Comparison of ENCODE assay signal across 18 cellular contexts in the genomic region with DNA sequence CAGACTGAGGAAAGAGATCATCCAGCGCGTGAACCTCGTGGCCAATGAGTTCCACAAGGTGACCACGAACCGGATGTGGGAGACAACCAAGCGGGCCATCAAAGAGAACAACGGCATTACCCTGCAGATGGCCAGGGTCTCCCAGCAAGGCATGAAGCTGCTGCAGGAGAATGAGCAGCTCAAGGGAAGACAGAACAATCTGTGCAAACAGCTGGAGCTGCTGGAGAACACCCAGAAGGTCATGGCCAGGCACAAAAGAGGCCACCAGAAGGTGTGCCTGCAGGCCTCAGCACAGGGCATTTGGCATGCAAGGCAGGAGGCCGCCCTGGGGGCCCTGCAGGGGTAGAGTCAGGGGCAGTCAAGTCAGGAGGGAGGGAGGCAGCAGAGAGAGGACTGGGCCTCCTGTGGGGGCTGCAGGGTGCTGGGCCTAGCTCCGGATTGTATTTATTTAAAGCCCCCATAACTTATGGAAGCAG. TPM values are rescaled to one million over a fixed set of nuclear protein-coding genes. Genes with fewer than 3 reads are reported as not detected.
DNase-seq lines count a peak whose midpoint lies in the region; ATAC-seq and TF ChIP-seq lines count a peak whose summit lies in the region.
"Had no signal": no experiment of that assay in that cellular context is flagged by ENCODE, and none has a peak within 500 bp of the region (broad histone marks: within the 10 kb centered on the region; RNA-seq: fewer than 3 reads in every experiment).

No MANE protein-coding gene starts in this region.

- intact Hi-C loops in natural killer cell (cut with micrococcal nuclease): no loop called here

- H3K4me3 Mint-ChIP-seq in T-helper 2 cell treated with Interferon-gamma antibody and Interleukin-4, amounts not matched to agents 5 μg/mL and 100 μg/mL, for 36 hours: peak overlapping the region; percentile 40
- H3K4me3 Mint-ChIP-seq in natural killer cell (peak overlapping the region; percentile 21), chondrocyte (ENCODE audit: unreplicated experiment) (no peak overlapping the region)

- H3K36me3 Mint-ChIP-seq in T-helper 2 cell treated with Interferon-gamma antibody and Interleukin-4, amounts not matched to agents 5 μg/mL and 100 μg/mL, for 36 hours (ENCODE audit: low read depth): no peaks in the 10 kb centered on the region
- H3K36me3 Mint-ChIP-seq in natural killer cell: no peaks in the 10 kb centered on the region
- H3K36me3 Mint-ChIP-seq in chondrocyte (ENCODE audit: low read depth): no peaks in the 10 kb centered on the region

- H3K27me3 Mint-ChIP-seq in T-helper 2 cell treated with Interferon-gamma antibody and Interleukin-4, amounts not matched to agents 5 μg/mL and 100 μg/mL, for 36 hours (ENCODE audit: low read depth): no peaks in the 10 kb centered on the region
- H3K27me3 Mint-ChIP-seq in natural killer cell (ENCODE audit: low read depth in 2 of 2): no peaks in the 10 kb centered on the region
- no peaks in the 10 kb centered on the region for H3K27me3 Mint-ChIP-seq in chondrocyte (ENCODE audit: low read depth)

- ATAC-seq in natural killer cell: no peak
- ATAC-seq: A549; stimulated activated naive CD8-positive, alpha-beta T cell treated with anti-CD3 and anti-CD28 coated beads, Interleukin-15, Interleukin-2, amounts not matched to agents 100 U/mL and 50 U/mL, for 24 hours had no signal

- DNase-seq in NK-92 treated with Interleukin-12 subunit alpha and Interleukin-12 subunit beta, amount 100 ng/mL, for 24 hours (lab: John Stamatoyannopoulos, UW): peak; percentile 33
- DNase-seq in NK-92 (lab: John Stamatoyannopoulos, UW; ENCODE audit: unreplicated experiment): no peak
- peak; percentile 10 for DNase-seq in HT1080 (ENCODE audit: low read depth)
- DNase-seq in T-helper 2 cell treated with Interferon-gamma antibody and Interleukin-4, amounts not matched to agents 5 μg/mL and 100 μg/mL, for 36 hours (ENCODE audit: low spot score): peak; percentile 13
- DNase-seq in natural killer cell: no peak
- no peak for DNase-seq in activated effector memory CD4-positive, alpha-beta T cell treated with Interleukin-2 at 50 U/mL for 16 hours
- no peak for DNase-seq in SW 1271 (lab: John Stamatoyannopoulos, UW)
- no peak for DNase-seq in chondrocyte (ENCODE audit: low spot score)
- DNase-seq: activated naive CD4-positive, alpha-beta T cell treated with anti-CD3 and anti-CD28 coated beads, Interleukin-2, amount 50 U/mL, for 16 hours; Caco-2; foreskin fibroblast; NCI-H1105 treated with DMSO at 0.1 percent for 48 hours; stimulated activated naive CD8-positive, alpha-beta T cell treated with anti-CD3 and anti-CD28 coated beads, Interleukin-15, Interleukin-2, amounts not matched to agents 100 U/mL and 50 U/mL, for 24 hours; uterus had no signal

- H3K27ac Mint-ChIP-seq in T-helper 2 cell treated with Interferon-gamma antibody and Interleukin-4, amounts not matched to agents 5 μg/mL and 100 μg/mL, for 36 hours: no peak overlapping the region
- peak overlapping the region in 1 of 2 donors; percentile 69 for H3K27ac Mint-ChIP-seq in natural killer cell
- no peak overlapping the region for H3K27ac Mint-ChIP-seq in chondrocyte (ENCODE audit: unreplicated experiment)

- H3K4me1 Mint-ChIP-seq in T-helper 2 cell treated with Interferon-gamma antibody and Interleukin-4, amounts not matched to agents 5 μg/mL and 100 μg/mL, for 36 hours (ENCODE audit: low read depth): peaks cover 24% of the 10 kb centered on the region
- H3K4me1 Mint-ChIP-seq in natural killer cell: peaks cover 31 to 44% of the 10 kb centered on the region in 2 donors
- H3K4me1 Mint-ChIP-seq in chondrocyte (ENCODE audit: low read depth): peaks cover 9% of the 10 kb centered on the region

- H3K9me3 Mint-ChIP-seq in T-helper 2 cell treated with Interferon-gamma antibody and Interleukin-4, amounts not matched to agents 5 μg/mL and 100 μg/mL, for 36 hours: peaks cover 3% of the 10 kb centered on the region
- no peaks in the 10 kb centered on the region for H3K9me3 Mint-ChIP-seq in natural killer cell
- peaks cover 3% of the 10 kb centered on the region for H3K9me3 Mint-ChIP-seq in chondrocyte (ENCODE audit: low read depth)

- TF ChIP-seq CTCF in natural killer cell (IDR thresholded peaks at IDR 0.05): no peak
- TF ChIP-seq CTCF in chondrocyte (IDR thresholded peaks at IDR 0.05): no peak

RNA-seq across cellular contexts. Expression of a gene that starts 4.2 kb away (rescaled TPM):
- total RNA-seq in HT1080 (2014; rRNA removed; shearing (Covaris generic)): 27.1 and 33.3 TPM in 2 replicates
- polyA plus RNA-seq in HT1080 (2015; cell fraction: cytosol; rRNA removed): 21.0 and 26.6 TPM in 2 replicates
- 6.8 and 14.2 TPM in 2 replicates for polyA plus RNA-seq in HT1080 (2015; cell fraction: nucleus; rRNA removed)
- 10 to 100 TPM in 2 of 3 donors, 1 to 10 TPM in 1; 6.9 to 11.5 (median 11.0) TPM for total RNA-seq in natural killer cell
- 11.0 to 13.3 TPM (median 11.2 TPM) in 3 replicates for total RNA-seq in chondrocyte

RNA-seq across cellular contexts. Expression of a gene that starts 4.5 kb away (rescaled TPM):
- total RNA-seq in HT1080 (2014; rRNA removed; shearing (Covaris generic)): not detected in 2 replicates
- not detected in 2 replicates for polyA plus RNA-seq in HT1080 (2015; cell fraction: cytosol; rRNA removed)
- polyA plus RNA-seq in HT1080 (2015; cell fraction: nucleus; rRNA removed): 0.12 and 0.29 TPM in 2 replicates
- not detected for total RNA-seq in natural killer cell
- 0.27 TPM in 1 of 3 replicates, not detected in the others for total RNA-seq in chondrocyte
- total RNA-seq: Caco-2, lung microvascular endothelial cell, skeletal muscle tissue had no signal

RNA-seq across cellular contexts. Expression of a gene that starts 4.6 kb away (rescaled TPM):
- total RNA-seq in HT1080 (2014; rRNA removed; shearing (Covaris generic)): not detected in 2 replicates
- 0.02 TPM in 1 of 2 replicates, not detected in the other for polyA plus RNA-seq in HT1080 (2015; cell fraction: cytosol; rRNA removed)
- 0.10 TPM in 1 of 2 replicates, not detected in the other for polyA plus RNA-seq in HT1080 (2015; cell fraction: nucleus; rRNA removed)
- 10 to 100 TPM; 15.5 to 23.0 (median 21.5) TPM for total RNA-seq in natural killer cell
- not detected in 3 replicates for total RNA-seq in chondrocyte
- total RNA-seq: Caco-2, lung microvascular endothelial cell, skeletal muscle tissue had no signal
- polyA plus RNA-seq: A549, cardiac muscle cell had no signal

RNA-seq across cellular contexts. Expression of a gene that starts 23.8 kb away (rescaled TPM):
- total RNA-seq in HT1080 (2014; rRNA removed; shearing (Covaris generic)): 20.7 and 27.7 TPM in 2 replicates
- 24.7 and 27.5 TPM in 2 replicates for polyA plus RNA-seq in HT1080 (2015; cell fraction: cytosol; rRNA removed)
- polyA plus RNA-seq in HT1080 (2015; cell fraction: nucleus; rRNA removed): 18.4 and 20.8 TPM in 2 replicates
- total RNA-seq in natural killer cell (10 to 100 TPM; 20.9 to 27.8 (median 23.7) TPM), chondrocyte (6.1 to 8.1 TPM (median 6.4 TPM) in 3 replicates)

Comparison
In these comparisons a context has a peak if more than half of its experiments do, and no peak if none do; other contexts are left out.
1. DNase-seq: peak in NK-92 treated with Interleukin-12 subunit alpha and Interleukin-12 subunit beta, amount 100 ng/mL, for 24 hours (single experiment), HT1080 (single experiment) and T-helper 2 cell treated with Interferon-gamma antibody and Interleukin-4, amounts not matched to agents 5 μg/mL and 100 μg/mL, for 36 hours (single experiment); none in NK-92 (single experiment), natural killer cell (single experiment), activated effector memory CD4-positive, alpha-beta T cell treated with Interleukin-2 at 50 U/mL for 16 hours (single experiment), SW 1271 (0 of 2) and chondrocyte (single experiment).
2. RNA of a gene that starts 4.6 kb away (total RNA-seq): 15.5 to 23.0 TPM in natural killer cell; not detected in HT1080 and not detected in chondrocyte; every median in the first group is over 10 times any median in the second.